In the genomic region with DNA sequence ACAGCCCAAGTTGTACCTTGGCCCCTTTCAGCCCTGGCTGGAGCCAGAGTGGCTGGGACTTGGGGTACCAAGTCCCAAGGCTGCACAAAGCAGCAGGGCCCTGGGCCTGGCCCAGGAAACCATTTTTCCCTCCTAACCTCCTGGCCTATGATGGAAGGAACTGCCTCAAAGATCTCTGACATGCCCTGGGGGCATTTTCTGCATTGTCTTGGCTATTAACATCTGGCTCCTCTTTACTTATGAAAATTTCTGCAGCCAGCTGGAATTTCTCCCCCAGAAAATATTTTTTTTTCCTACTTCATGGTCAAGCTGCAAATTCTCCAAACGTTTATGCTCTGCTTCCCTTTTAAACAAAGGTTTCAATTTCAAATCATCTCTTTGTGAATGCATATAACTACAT, we compare ENCODE assay signal across 21 cellular contexts.
"Had no signal": no experiment of that assay in that cellular context is flagged by ENCODE, and none has a peak within 500 bp of the region (broad histone marks: within the 10 kb centered on the region; RNA-seq: fewer than 3 reads in every experiment).

No MANE protein-coding gene starts in this region.

- ATAC-seq: gastroesophageal sphincter; left lobe of liver; naive thymus-derived CD8-positive, alpha-beta T cell; psoas muscle; right lobe of liver; stimulated activated effector memory CD8-positive, alpha-beta T cell treated with anti-CD3 and anti-CD28 coated beads, Interleukin-12 subunit alpha, Interleukin-12 subunit beta, amount 100 ng/mL, for 72 hours; stimulated activated naive CD8-positive, alpha-beta T cell treated with anti-CD3 and anti-CD28 coated beads, Interleukin-15, Interleukin-2, amounts not matched to agents 100 U/mL and 50 U/mL, for 24 hours; upper lobe of right lung had no signal

- H3K27ac ChIP-seq: coronary artery, esophagus squamous epithelium, gastroesophageal sphincter, neutrophil, psoas muscle, right lobe of liver, suprapubic skin, tibial nerve, upper lobe of right lung, vagina had no signal

- H3K27me3 ChIP-seq: gastroesophageal sphincter, neutrophil, right lobe of liver, suprapubic skin, tibial nerve, upper lobe of right lung, vagina had no signal

- H3K9me3 ChIP-seq: esophagus squamous epithelium, gastroesophageal sphincter, neutrophil, psoas muscle, right lobe of liver, suprapubic skin, tibial nerve, upper lobe of right lung, vagina had no signal

- H3K36me3 ChIP-seq: esophagus squamous epithelium, gastroesophageal sphincter, neutrophil, right lobe of liver, suprapubic skin, tibial nerve, upper lobe of right lung, vagina had no signal

- H3K4me3 ChIP-seq: coronary artery, esophagus squamous epithelium, gastroesophageal sphincter, psoas muscle, right lobe of liver, suprapubic skin, tibial nerve, upper lobe of right lung, vagina had no signal

- H3K4me1 ChIP-seq: esophagus squamous epithelium, gastroesophageal sphincter, psoas muscle, right lobe of liver, suprapubic skin, tibial nerve, upper lobe of right lung, vagina had no signal

- DNase-seq: effector memory CD4-positive, alpha-beta T cell; esophagus squamous epithelium; glutamatergic neuron; islet precursor cell; mammary epithelial cell; naive thymus-derived CD8-positive, alpha-beta T cell; psoas muscle; retina; right lobe of liver; stimulated activated CD4-positive, alpha-beta T cell treated with anti-CD3 and anti-CD28 coated beads, Interleukin-4, amount 100 ng/mL, for 1 hour; stimulated activated CD8-positive, alpha-beta memory T cell treated with anti-CD3 and anti-CD28 coated beads, Interleukin-4, amount 100 ng/mL, for 48 hours; stimulated activated naive CD8-positive, alpha-beta T cell treated with anti-CD3 and anti-CD28 coated beads, Interleukin-15, Interleukin-2, amounts not matched to agents 100 U/mL and 50 U/mL, for 24 hours; upper lobe of right lung had no signal
